ENCODE assay signal across 1 cellular context in the genomic region with DNA sequence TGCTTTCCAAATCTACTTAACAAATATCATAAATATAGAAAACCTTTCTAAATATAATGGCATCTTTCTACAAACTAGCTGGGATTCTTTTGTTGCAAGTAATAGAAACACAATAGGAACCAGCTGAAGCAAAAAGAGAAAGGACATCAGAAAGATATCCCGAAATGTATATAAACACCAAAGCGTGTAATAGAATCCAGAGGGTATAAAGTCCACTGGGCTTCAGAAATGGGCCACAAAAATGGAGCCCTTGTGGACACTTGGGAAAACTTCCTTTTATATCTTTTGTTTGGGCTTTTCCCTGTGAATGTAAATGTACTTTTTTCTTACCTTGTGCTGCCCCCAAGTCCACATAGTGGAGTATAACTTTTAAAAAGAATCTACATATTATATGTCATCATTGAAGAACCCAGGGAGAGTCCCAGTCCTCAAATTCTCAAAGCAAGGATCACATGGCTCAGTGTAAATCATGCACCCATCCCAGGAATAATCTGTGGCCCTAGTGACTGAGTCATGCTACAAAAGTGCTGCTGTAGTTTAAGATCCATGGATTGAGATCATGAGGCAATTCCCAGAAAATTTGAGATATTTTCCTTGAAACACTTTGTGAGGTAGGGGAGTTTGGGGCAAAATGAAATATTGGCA.
TF ChIP-seq lines count a peak whose summit lies in the region.

No MANE protein-coding gene starts in this region.

TF ChIP-seq in HepG2, 621 proteins besides CTCF, POLR2A, EP300 and RAD21 (continued from another document and continues in another):
- 0 out of 2 replicates have a peak, but pooled peaks have one; percentile 29 for TF ChIP-seq FOXP4 (CRISPR knock-in tag; IDR thresholded peaks at IDR 0.05)
- TF ChIP-seq ZGPAT (CRISPR knock-in tag; IDR thresholded peaks at IDR 0.05): no peak
- no peak for TF ChIP-seq ZNF549 (CRISPR knock-in tag; IDR thresholded peaks at IDR 0.05)
- TF ChIP-seq ZNF746 (CRISPR knock-in tag; IDR thresholded peaks at IDR 0.05): no peak
- no peak for TF ChIP-seq ATAD3A (CRISPR knock-in tag; IDR thresholded peaks at IDR 0.05)
- TF ChIP-seq CREB3 (CRISPR knock-in tag; IDR thresholded peaks at IDR 0.05): no peak
- TF ChIP-seq SMAD1 (CRISPR knock-in tag; IDR thresholded peaks at IDR 0.05; ENCODE audit: borderline replicate concordance, low read depth): no peak
- TF ChIP-seq SKIL (CRISPR knock-in tag; IDR thresholded peaks at IDR 0.05; ENCODE audit: borderline replicate concordance): no peak
- peak; percentile 47 for TF ChIP-seq GATAD2A (CRISPR knock-in tag; IDR thresholded peaks at IDR 0.05)
- peak; percentile 63 for TF ChIP-seq ZNF629 (CRISPR knock-in tag; conservative IDR thresholded peaks at IDR 0.05)
- TF ChIP-seq IKZF1 (IDR thresholded peaks at IDR 0.05): no peak
- no peak for TF ChIP-seq NFIB (CRISPR knock-in tag; IDR thresholded peaks at IDR 0.05; ENCODE audit: borderline replicate concordance)
- no peak for TF ChIP-seq ZNF326 (CRISPR knock-in tag; IDR thresholded peaks at IDR 0.05; ENCODE audit: borderline replicate concordance)
- TF ChIP-seq, protein P1, sequence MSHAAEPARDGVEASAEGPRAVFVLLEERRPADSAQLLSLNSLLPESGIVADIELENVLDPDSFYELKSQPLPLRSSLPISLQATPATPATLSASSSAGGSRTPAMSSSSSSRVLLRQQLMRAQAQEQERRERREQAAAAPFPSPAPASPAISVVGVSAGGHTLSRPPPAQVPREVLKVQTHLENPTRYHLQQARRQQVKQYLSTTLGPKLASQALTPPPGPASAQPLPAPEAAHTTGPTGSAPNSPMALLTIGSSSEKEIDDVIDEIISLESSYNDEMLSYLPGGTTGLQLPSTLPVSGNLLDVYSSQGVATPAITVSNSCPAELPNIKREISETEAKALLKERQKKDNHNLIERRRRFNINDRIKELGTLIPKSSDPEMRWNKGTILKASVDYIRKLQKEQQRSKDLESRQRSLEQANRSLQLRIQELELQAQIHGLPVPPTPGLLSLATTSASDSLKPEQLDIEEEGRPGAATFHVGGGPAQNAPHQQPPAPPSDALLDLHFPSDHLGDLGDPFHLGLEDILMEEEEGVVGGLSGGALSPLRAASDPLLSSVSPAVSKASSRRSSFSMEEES (CRISPR knock-in tag; IDR thresholded peaks at IDR 0.05): peak; percentile 15; the same call in 1 of the 2 replicates
- no peak for TF ChIP-seq DPF2 (CRISPR knock-in tag; IDR thresholded peaks at IDR 0.05; ENCODE audit: borderline replicate concordance, low read depth)
- no peak for TF ChIP-seq PRMT3 (CRISPR knock-in tag; IDR thresholded peaks at IDR 0.05; ENCODE audit: borderline replicate concordance, low read depth)
- no peak for TF ChIP-seq ZBTB49 (CRISPR knock-in tag; IDR thresholded peaks at IDR 0.05; ENCODE audit: borderline replicate concordance)
- no peak for TF ChIP-seq ZNF720 (CRISPR knock-in tag; IDR thresholded peaks at IDR 0.05)
- no peak for TF ChIP-seq HMG20B (CRISPR knock-in tag; conservative IDR thresholded peaks at IDR 0.05)
- TF ChIP-seq NFKBIZ (CRISPR knock-in tag; IDR thresholded peaks at IDR 0.05): no peak
- TF ChIP-seq ZNF615 (CRISPR knock-in tag; IDR thresholded peaks at IDR 0.05; ENCODE audit: borderline replicate concordance): no peak
- no peak for TF ChIP-seq NR2F2 (IDR thresholded peaks at IDR 0.05; ENCODE audit: borderline replicate concordance, low read depth)
- no peak for TF ChIP-seq DNMT3B (CRISPR knock-in tag; conservative IDR thresholded peaks at IDR 0.05)
- TF ChIP-seq ZNF24 (IDR thresholded peaks at IDR 0.05): 0 out of 2 replicates have a peak, but pooled peaks have one; percentile 12
- TF ChIP-seq ZNF354B (CRISPR knock-in tag; IDR thresholded peaks at IDR 0.05): no peak
- no peak for TF ChIP-seq GFI1 (CRISPR knock-in tag; IDR thresholded peaks at IDR 0.05; ENCODE audit: borderline replicate concordance)
- no peak for TF ChIP-seq MAF1 (CRISPR knock-in tag; IDR thresholded peaks at IDR 0.05; ENCODE audit: borderline replicate concordance)
- no peak for TF ChIP-seq MTF2 (CRISPR knock-in tag; IDR thresholded peaks at IDR 0.05; ENCODE audit: borderline replicate concordance)
- TF ChIP-seq, protein P2, sequence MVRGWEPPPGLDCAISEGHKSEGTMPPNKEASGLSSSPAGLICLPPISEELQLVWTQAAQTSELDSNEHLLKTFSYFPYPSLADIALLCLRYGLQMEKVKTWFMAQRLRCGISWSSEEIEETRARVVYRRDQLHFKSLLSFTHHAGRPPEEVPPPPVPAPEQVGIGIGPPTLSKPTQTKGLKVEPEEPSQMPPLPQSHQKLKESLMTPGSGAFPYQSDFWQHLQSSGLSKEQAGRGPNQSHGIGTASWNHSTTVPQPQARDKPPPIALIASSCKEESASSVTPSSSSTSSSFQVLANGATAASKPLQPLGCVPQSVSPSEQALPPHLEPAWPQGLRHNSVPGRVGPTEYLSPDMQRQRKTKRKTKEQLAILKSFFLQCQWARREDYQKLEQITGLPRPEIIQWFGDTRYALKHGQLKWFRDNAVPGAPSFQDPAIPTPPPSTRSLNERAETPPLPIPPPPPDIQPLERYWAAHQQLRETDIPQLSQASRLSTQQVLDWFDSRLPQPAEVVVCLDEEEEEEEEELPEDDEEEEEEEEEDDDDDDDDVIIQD (CRISPR knock-in tag; IDR thresholded peaks at IDR 0.05; ENCODE audit: low read depth): peak; percentile 79; the same call in 1 of the 2 replicates
- TF ChIP-seq FOXA3 (CRISPR knock-in tag; IDR thresholded peaks at IDR 0.05): peak; percentile 66
- no peak for TF ChIP-seq CREB1 (IDR thresholded peaks at IDR 0.05)
- TF ChIP-seq CREB1 (CRISPR knock-in tag; IDR thresholded peaks at IDR 0.05): no peak
- peak; percentile 36; the same call in 1 of the 2 replicates for TF ChIP-seq SIX1 (CRISPR knock-in tag; IDR thresholded peaks at IDR 0.05; ENCODE audit: borderline replicate concordance)
- TF ChIP-seq KMT2B (CRISPR knock-in tag; IDR thresholded peaks at IDR 0.05): no peak
- peak; percentile 88; the same call in 1 of the 2 replicates for TF ChIP-seq ZBED4 (CRISPR knock-in tag; IDR thresholded peaks at IDR 0.05; ENCODE audit: borderline replicate concordance)
- no peak for TF ChIP-seq ZNF430 (CRISPR knock-in tag; IDR thresholded peaks at IDR 0.05)
- no peak for TF ChIP-seq ZNF678 (CRISPR knock-in tag; IDR thresholded peaks at IDR 0.05)
- TF ChIP-seq TMF1 (CRISPR knock-in tag; IDR thresholded peaks at IDR 0.05; ENCODE audit: low read depth): no peak
- TF ChIP-seq, protein P3, sequence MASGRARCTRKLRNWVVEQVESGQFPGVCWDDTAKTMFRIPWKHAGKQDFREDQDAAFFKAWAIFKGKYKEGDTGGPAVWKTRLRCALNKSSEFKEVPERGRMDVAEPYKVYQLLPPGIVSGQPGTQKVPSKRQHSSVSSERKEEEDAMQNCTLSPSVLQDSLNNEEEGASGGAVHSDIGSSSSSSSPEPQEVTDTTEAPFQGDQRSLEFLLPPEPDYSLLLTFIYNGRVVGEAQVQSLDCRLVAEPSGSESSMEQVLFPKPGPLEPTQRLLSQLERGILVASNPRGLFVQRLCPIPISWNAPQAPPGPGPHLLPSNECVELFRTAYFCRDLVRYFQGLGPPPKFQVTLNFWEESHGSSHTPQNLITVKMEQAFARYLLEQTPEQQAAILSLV (CRISPR knock-in tag; IDR thresholded peaks at IDR 0.05; ENCODE audit: borderline replicate concordance): no peak
- TF ChIP-seq MAFK (conservative IDR thresholded peaks at IDR 0.05 in 1 of 2, IDR thresholded peaks at IDR 0.05 in 1 of 2; ENCODE audit: low read length in 2 of 2): no peak
- TF ChIP-seq, protein P4, sequence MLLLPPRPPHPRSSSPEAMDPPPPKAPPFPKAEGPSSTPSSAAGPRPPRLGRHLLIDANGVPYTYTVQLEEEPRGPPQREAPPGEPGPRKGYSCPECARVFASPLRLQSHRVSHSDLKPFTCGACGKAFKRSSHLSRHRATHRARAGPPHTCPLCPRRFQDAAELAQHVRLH (CRISPR knock-in tag; IDR thresholded peaks at IDR 0.05; ENCODE audit: borderline replicate concordance, low read depth): no peak
- TF ChIP-seq ZFY (CRISPR knock-in tag; IDR thresholded peaks at IDR 0.05): no peak
- TF ChIP-seq PLRG1 (conservative IDR thresholded peaks at IDR 0.05): no peak
- TF ChIP-seq ZNF510 (CRISPR knock-in tag; IDR thresholded peaks at IDR 0.05; ENCODE audit: low read depth): 0 out of 2 replicates have a peak, but pooled peaks have one; percentile 31
- no peak for TF ChIP-seq MED1 (CRISPR knock-in tag; IDR thresholded peaks at IDR 0.05)
